In the genomic region with DNA sequence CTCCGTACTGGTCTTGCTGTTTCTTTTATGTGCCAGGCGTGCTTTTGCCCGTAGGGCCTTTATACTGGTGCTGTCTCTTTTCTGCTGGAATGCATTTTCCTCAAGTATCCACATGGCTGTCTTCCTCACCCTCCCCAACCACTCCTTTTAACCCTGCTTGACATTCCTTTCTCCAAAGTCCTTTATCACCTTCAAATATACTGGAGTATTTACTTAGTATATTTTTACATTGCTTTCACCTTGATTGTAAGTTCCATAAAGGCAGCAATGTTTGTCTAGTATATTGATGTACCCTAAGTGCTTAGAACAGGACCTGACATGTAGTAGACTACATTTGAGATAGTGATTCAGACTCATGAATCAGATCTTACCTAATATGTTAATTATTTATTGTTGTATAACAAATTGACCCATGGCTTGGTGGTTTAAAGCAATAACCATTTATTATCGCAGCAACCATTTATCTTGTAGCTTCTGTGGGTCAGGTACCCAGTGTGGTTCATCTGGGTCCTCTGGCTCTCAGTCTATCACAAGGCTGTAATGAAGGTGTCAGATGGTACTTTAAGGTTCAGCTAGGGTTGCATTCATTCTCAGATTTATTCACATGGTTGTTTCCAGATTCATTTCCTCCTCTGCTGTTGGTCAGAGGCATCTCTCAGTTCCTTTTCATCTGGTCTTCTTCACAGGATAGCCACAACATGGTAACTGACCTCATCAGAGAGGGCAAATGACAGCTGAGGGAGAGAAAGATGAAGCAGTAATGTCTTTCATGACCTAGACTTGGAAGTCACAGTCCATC, we compare ENCODE assay signal across 15 cellular contexts. TPM values are rescaled to one million over a fixed set of nuclear protein-coding genes. Genes with fewer than 3 reads are reported as not detected.
DNase-seq lines count a peak whose midpoint lies in the region; ATAC-seq, FAIRE-seq and TF ChIP-seq lines count a peak whose summit lies in the region.
"Had no signal": no experiment of that assay in that cellular context is flagged by ENCODE, and none has a peak within 500 bp of the region (broad histone marks: within the 10 kb centered on the region; RNA-seq: fewer than 3 reads in every experiment).

No MANE protein-coding gene starts in this region.

- H3K4me1 Mint-ChIP-seq in type B pancreatic cell (ENCODE audit: unreplicated experiment), result peaks cover 12% of the 10 kb centered on the region

- no peaks in the 10 kb centered on the region for H3K9me3 Mint-ChIP-seq in type B pancreatic cell
- H3K9me3 Mint-ChIP-seq: CD4-positive, alpha-beta memory T cell had no signal

- H3K4me3 Mint-ChIP-seq in type B pancreatic cell, result no peak overlapping the region
- H3K4me3 Mint-ChIP-seq: CD4-positive, alpha-beta memory T cell had no signal

- ATAC-seq in GM21367 (IDR thresholded peaks at IDR 0.05; ENCODE audit: unreplicated experiment), result peak; percentile 50
- peak; percentile 41 for ATAC-seq in HG03103 (IDR thresholded peaks at IDR 0.05; ENCODE audit: low read depth, unreplicated experiment)
- ATAC-seq in GM21576 (IDR thresholded peaks at IDR 0.05; ENCODE audit: unreplicated experiment), result no peak

- peak; percentile 86 for FAIRE-seq in GM12892 (lab: Jason Lieb, UNC)

- TF ChIP-seq CTCF in choroid plexus epithelial cell (conservative IDR thresholded peaks at IDR 0.05; ENCODE audit: low read depth, low read length), result no peak
- no peak for TF ChIP-seq CTCF in type B pancreatic cell (conservative IDR thresholded peaks at IDR 0.05)

- no peak for DNase-seq in GM12892 (ENCODE audit: insufficient read length)
- peak; percentile 12 for DNase-seq in choroid plexus epithelial cell (ENCODE audit: low read depth)
- DNase-seq in NCI-H774 (lab: John Stamatoyannopoulos, UW), result no peak
- no peak for DNase-seq in putamen (ENCODE audit: low spot score)
- DNase-seq in type B pancreatic cell (ENCODE audit: extremely low spot score, unreplicated experiment), result no peak
- DNase-seq: activated CD4-positive, alpha-beta T cell treated with anti-CD3 and anti-CD28 coated beads, Interleukin-2, amount 50 U/mL, for 4 hours; CD4-positive, alpha-beta memory T cell; central memory CD4-positive, alpha-beta T cell; hypothalamus; PC-9; stimulated activated naive CD4-positive, alpha-beta T cell had no signal

- no peak overlapping the region for H3K4me3 ChIP-seq in choroid plexus epithelial cell (ENCODE audit: low read depth, low read length)
- H3K4me3 ChIP-seq: PC-9 had no signal

- H3K27ac Mint-ChIP-seq in type B pancreatic cell, result no peak overlapping the region
- H3K27ac Mint-ChIP-seq: progenitor cell of endocrine pancreas had no signal

- TF ChIP-seq POLR2A in GM12892 (IDR thresholded peaks at IDR 0.05; ENCODE audit: low read depth, low read length), result no peak

- H3K27me3 Mint-ChIP-seq in type B pancreatic cell, result no peaks in the 10 kb centered on the region
- H3K27me3 Mint-ChIP-seq: CD4-positive, alpha-beta memory T cell; progenitor cell of endocrine pancreas had no signal

- peaks cover 25% of the 10 kb centered on the region for H3K36me3 Mint-ChIP-seq in type B pancreatic cell

RNA-seq across cellular contexts. Expression of a gene that starts 34.2 kb away (rescaled TPM):
- polyA plus RNA-seq in GM12892 (2012; ENCODE audit: missing spikeins), result 26.4 TPM
- total RNA-seq in type B pancreatic cell (ENCODE audit: low replicate concordance), result 26.3 and 34.7 TPM in 2 replicates
